In the genomic region with DNA sequence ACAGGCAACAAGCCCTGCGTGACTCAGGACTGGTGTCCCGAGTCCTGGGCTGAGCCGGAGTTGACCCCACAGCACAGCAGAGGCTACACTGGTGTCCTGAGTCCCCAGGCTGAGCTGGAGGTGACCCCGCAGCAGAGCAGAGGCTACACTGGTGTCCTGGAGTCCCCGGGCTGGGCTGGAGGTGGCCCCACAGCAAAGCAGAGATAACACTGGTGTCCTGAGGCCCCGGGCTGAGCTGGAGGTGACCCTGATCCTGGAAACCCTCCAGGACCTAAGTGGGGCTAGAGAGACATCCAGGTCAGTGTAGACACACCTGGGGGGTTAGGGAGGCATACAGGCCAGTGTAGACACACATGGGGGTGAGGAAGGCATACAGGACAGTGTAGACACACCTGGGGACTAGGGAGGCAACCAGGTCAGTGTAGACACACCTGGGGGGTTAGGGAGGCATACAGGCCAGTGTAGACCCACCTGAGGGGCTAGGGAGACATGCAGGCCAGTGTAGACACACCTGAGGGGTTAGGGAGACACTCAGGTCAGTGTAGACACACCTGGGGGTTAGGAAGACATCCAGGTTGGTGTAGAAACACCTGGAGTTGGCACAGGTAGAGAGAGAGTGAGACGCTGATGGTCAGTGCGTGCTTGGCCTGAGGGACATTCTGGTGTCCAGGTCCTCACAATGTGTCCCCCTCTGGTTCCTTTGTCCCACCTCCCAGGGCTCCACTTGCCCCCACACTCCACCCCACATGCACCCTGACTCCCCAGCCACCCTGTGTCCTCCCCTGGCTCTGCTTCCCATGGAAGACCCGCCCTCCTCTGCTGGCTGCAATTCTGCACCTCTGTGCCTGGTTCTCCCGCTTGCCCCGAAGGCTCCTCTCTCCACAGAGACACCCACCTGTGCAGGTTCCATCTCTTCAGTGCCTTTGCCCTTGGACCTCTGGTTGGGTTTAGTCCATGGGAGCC, we compare ENCODE assay signal across 25 cellular contexts.
"Had no signal": no experiment of that assay in that cellular context is flagged by ENCODE, and none has a peak within 500 bp of the region (broad histone marks: within the 10 kb centered on the region; RNA-seq: fewer than 3 reads in every experiment).

No MANE protein-coding gene starts in this region.

- DNase-seq: activated CD4-positive, alpha-beta T cell treated with anti-CD3 and anti-CD28 coated beads for 36 hours; activated CD8-positive, alpha-beta memory T cell treated with anti-CD3 and anti-CD28 coated beads, Interleukin-2, amount 50 U/mL, for 4 hours; activated CD8-positive, alpha-beta T cell treated with anti-CD3 and anti-CD28 coated beads for 36 hours; activated gamma-delta T cell treated with Interleukin-2 at 50 U/mL for 16 hours; activated naive CD4-positive, alpha-beta T cell treated with anti-CD3 and anti-CD28 coated beads, Interleukin-2, amount 50 U/mL, for 16 hours; activated naive CD8-positive, alpha-beta T cell treated with anti-CD3 and anti-CD28 coated beads, Interleukin-2, amount 10 ng/mL, durations not matched to agents 7 days and 5 days; activated T-cell treated with anti-CD3 and anti-CD28 coated beads, Interleukin-2, amount 50 U/mL, for 72 hours; adrenal gland; aorta; MG63; MV-4-11; NCI-H1417 treated with DMSO at 0.1 percent for 48 hours; NCI-H1694 treated with DMSO at 0.1 percent for 48 hours; NCI-H2029 treated with DMSO at 0.1 percent for 48 hours; NCI-H345; NCI-H510A; NCI-H526 treated with DMSO at 0.1 percent for 48 hours; NCI-H82; SHP77; SW 1271; WERI-Rb-1 had no signal

- FAIRE-seq: RCC 7860 had no signal

- H3K27me3 ChIP-seq: SJSA1 had no signal

- H3K9ac ChIP-seq: KMS-11 had no signal

- H3K9me3 ChIP-seq: adrenal gland, MG63, SJSA1 had no signal

- H3K27ac ChIP-seq: adrenal gland, KMS-11, SJSA1, WERI-Rb-1 had no signal

- ATAC-seq: activated CD4-positive, alpha-beta T cell treated with anti-CD3 and anti-CD28 coated beads for 36 hours; activated CD8-positive, alpha-beta T cell treated with anti-CD3 and anti-CD28 coated beads for 36 hours; activated T-cell treated with anti-CD3 and anti-CD28 coated beads, Interleukin-2, amount 50 U/mL, for 72 hours; SK-N-SH treated with all-trans-retinoic acid at 6 μM for 48 hours had no signal

- H3K4me2 ChIP-seq: KMS-11 had no signal

- H3K4me3 ChIP-seq: adrenal gland, MG63, SJSA1 had no signal

- H3K4me1 ChIP-seq: adrenal gland, SJSA1 had no signal

- H3K36me3 ChIP-seq: adrenal gland, MG63, SJSA1, WERI-Rb-1 had no signal
